Comparison of ENCODE assay signal across 18 cellular contexts in genomic region chr4:5959221-5959982, GRCh38. TPM values are rescaled to one million over a fixed set of nuclear protein-coding genes. Genes with fewer than 3 reads are reported as not detected.
"Had no signal": no experiment of that assay in that cellular context is flagged by ENCODE, and none has a peak within 500 bp of the region (broad histone marks: within the 10 kb centered on the region; RNA-seq: fewer than 3 reads in every experiment).

No MANE protein-coding gene starts in this region.

- H3K4me3 ChIP-seq: ascending aorta, breast epithelium, gastrocnemius medialis, left ventricle myocardium inferior, ovary, sigmoid colon, thyroid gland had no signal

- H3K9me3 Mint-ChIP-seq: activated naive CD4-positive, alpha-beta T cell treated with anti-CD3 and anti-CD28 coated beads, Interleukin-2, amount 10 ng/mL, durations not matched to agents 7 days and 5 days; activated T-helper 17 cell treated with anti-CD3 and anti-CD28 coated beads, Interleukin-2, amount 50 U/mL, for 72 hours; memory B cell; natural killer cell treated with Interleukin-12 subunit alpha and Interleukin-12 subunit beta and Interleukin-15 and Interleukin-18, amount 100 ng/mL, for 72 hours; T-cell had no signal

- H3K4me1 ChIP-seq: ascending aorta, breast epithelium, gastrocnemius medialis, left ventricle myocardium inferior, sigmoid colon had no signal

- H3K27me3 ChIP-seq: ascending aorta, ovary, thyroid gland had no signal

- H3K27ac ChIP-seq: ascending aorta, breast epithelium, gastrocnemius medialis, left ventricle myocardium inferior, ovary, sigmoid colon, thyroid gland had no signal

- DNase-seq: activated naive CD4-positive, alpha-beta T cell treated with anti-CD3 and anti-CD28 coated beads, Interleukin-2, amount 10 ng/mL, durations not matched to agents 7 days and 5 days; erythroblast; gastrocnemius medialis; left ventricle myocardium inferior; ovary; sigmoid colon; stimulated activated CD4-positive, alpha-beta T cell treated with anti-CD3 and anti-CD28 coated beads, Interleukin-1b, Interleukin-23, amount 100 ng/mL, for 48 hours; T-cell; T-helper 9 cell; thyroid gland had no signal

- H3K4me1 Mint-ChIP-seq: activated naive CD4-positive, alpha-beta T cell treated with anti-CD3 and anti-CD28 coated beads, Interleukin-2, amount 10 ng/mL, durations not matched to agents 7 days and 5 days; activated T-helper 17 cell treated with anti-CD3 and anti-CD28 coated beads, Interleukin-2, amount 50 U/mL, for 72 hours; memory B cell; T-cell had no signal

- H3K9me3 ChIP-seq: ascending aorta, breast epithelium, gastrocnemius medialis, left ventricle myocardium inferior, ovary, sigmoid colon, thyroid gland had no signal

- FAIRE-seq: keratinocyte, urothelium cell line had no signal

- ATAC-seq: activated CD4-positive, CD25-positive, alpha-beta regulatory T cell treated with anti-CD3 and anti-CD28 coated beads, Interleukin-2, amount 50 U/mL, for 24 hours; activated T-helper 17 cell treated with anti-CD3 and anti-CD28 coated beads, Interleukin-2, amount 50 U/mL, for 72 hours; gastrocnemius medialis; natural killer cell treated with Interleukin-12 subunit alpha and Interleukin-12 subunit beta and Interleukin-15 and Interleukin-18, amount 100 ng/mL, for 72 hours; T-cell had no signal

- H3K4me3 Mint-ChIP-seq: activated naive CD4-positive, alpha-beta T cell treated with anti-CD3 and anti-CD28 coated beads, Interleukin-2, amount 10 ng/mL, durations not matched to agents 7 days and 5 days; activated T-helper 17 cell treated with anti-CD3 and anti-CD28 coated beads, Interleukin-2, amount 50 U/mL, for 72 hours; memory B cell; natural killer cell treated with Interleukin-12 subunit alpha and Interleukin-12 subunit beta and Interleukin-15 and Interleukin-18, amount 100 ng/mL, for 72 hours; T-cell had no signal

- H3K27ac Mint-ChIP-seq: activated naive CD4-positive, alpha-beta T cell treated with anti-CD3 and anti-CD28 coated beads, Interleukin-2, amount 10 ng/mL, durations not matched to agents 7 days and 5 days; activated T-helper 17 cell treated with anti-CD3 and anti-CD28 coated beads, Interleukin-2, amount 50 U/mL, for 72 hours; memory B cell; natural killer cell treated with Interleukin-12 subunit alpha and Interleukin-12 subunit beta and Interleukin-15 and Interleukin-18, amount 100 ng/mL, for 72 hours; T-cell had no signal

- H3K27me3 Mint-ChIP-seq: memory B cell had no signal

- H3K36me3 ChIP-seq: ascending aorta, breast epithelium, gastrocnemius medialis, left ventricle myocardium inferior, ovary, sigmoid colon, thyroid gland had no signal

- H3K36me3 Mint-ChIP-seq: activated naive CD4-positive, alpha-beta T cell treated with anti-CD3 and anti-CD28 coated beads, Interleukin-2, amount 10 ng/mL, durations not matched to agents 7 days and 5 days; memory B cell; natural killer cell treated with Interleukin-12 subunit alpha and Interleukin-12 subunit beta and Interleukin-15 and Interleukin-18, amount 100 ng/mL, for 72 hours; T-cell had no signal

RNA-seq across cellular contexts. Expression of gene C4orf50, which starts 58.8 kb away (rescaled TPM):
- total RNA-seq: ascending aorta, left ventricle myocardium inferior had no signal
- polyA plus RNA-seq: keratinocyte had no signal
